In the genomic region with DNA sequence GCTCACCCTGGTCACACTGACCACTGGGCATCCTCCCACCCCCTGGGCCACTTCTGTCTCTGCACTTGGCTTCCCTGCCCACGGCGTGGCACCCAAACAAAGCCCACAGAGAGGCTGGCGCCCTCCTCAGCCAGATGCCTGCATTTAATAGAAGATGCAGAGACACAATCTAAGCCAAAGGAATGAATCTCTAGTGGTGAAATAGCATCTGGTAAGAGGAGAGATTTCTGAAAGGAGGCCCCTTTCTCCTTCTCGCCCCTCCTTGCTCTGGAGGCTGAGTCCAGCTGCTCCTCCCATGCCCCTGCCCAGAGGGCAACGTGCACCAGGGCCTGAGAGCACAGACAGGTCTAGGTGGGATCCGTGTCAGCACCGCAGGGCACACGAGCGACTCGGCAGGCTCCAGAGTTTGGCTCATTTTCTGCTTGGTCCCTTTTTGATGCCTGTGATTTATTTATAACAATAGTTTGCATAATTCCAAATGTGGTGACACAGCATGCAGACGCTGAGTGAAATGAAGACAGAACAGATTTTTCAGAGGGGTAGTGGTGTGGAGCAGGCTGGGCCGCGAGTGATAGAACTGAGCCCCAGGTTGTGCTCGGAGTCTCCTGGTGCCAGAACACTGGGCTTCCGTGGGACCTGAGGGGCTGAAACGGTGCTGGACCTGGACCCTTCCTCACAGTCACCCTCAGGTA, we compare ENCODE assay signal across 14 cellular contexts.
A peak's percentile ranks its signal among the peaks of the same experiment; 100 is the strongest.
DNase-seq lines count a peak whose midpoint lies in the region; ATAC-seq and TF ChIP-seq lines count a peak whose summit lies in the region.
"Had no signal": no experiment of that assay in that cellular context is flagged by ENCODE, and none has a peak within 500 bp of the region (broad histone marks: within the 10 kb centered on the region; RNA-seq: fewer than 3 reads in every experiment).

No MANE protein-coding gene starts in this region.

- peak overlapping the region; percentile 48 for H3K4me3 Mint-ChIP-seq in activated B cell treated with CpG ODN at 0.5 μM for 24 hours
- no peak overlapping the region for H3K4me3 Mint-ChIP-seq in natural killer cell
- H3K4me3 Mint-ChIP-seq: activated naive CD8-positive, alpha-beta T cell treated with anti-CD3 and anti-CD28 coated beads, Interleukin-2, amount 10 ng/mL, durations not matched to agents 7 days and 5 days had no signal

- intact Hi-C loops in activated B cell treated with CpG ODN at 0.5 μM for 24 hours (cut with micrococcal nuclease), result no loop called here
- intact Hi-C loops in natural killer cell (cut with micrococcal nuclease), result no loop called here

- POLR2A ChIA-PET in activated B cell treated with CpG ODN at 0.5 μM for 24 hours (lab: Charles Lee), result no interaction called here

- DNase-seq in activated B cell treated with CpG ODN at 0.5 μM for 24 hours (no peak), natural killer cell (peak; percentile 13), EL (no peak), NCI-H1436 (lab: John Stamatoyannopoulos, UW) (no peak), DMS79 treated with DMSO at 0.1 percent for 48 hours (lab: John Stamatoyannopoulos, UW) (no peak)
- DNase-seq: activated CD4-positive, alpha-beta T cell treated with anti-CD3 and anti-CD28 coated beads, Interleukin-2, amount 50 U/mL, for 4 hours; activated naive CD8-positive, alpha-beta T cell treated with anti-CD3 and anti-CD28 coated beads, Interleukin-2, amount 10 ng/mL, durations not matched to agents 7 days and 5 days; GOT3; nucleus accumbens; stimulated activated CD4-positive, alpha-beta T cell treated with anti-CD3 and anti-CD28 coated beads, Interleukin-15, amount 100 ng/mL, for 24 hours had no signal

- no peaks in the 10 kb centered on the region for H3K36me3 Mint-ChIP-seq in activated B cell treated with CpG ODN at 0.5 μM for 24 hours (ENCODE audit: low read depth)
- H3K36me3 Mint-ChIP-seq in natural killer cell, result no peaks in the 10 kb centered on the region
- H3K36me3 Mint-ChIP-seq: activated naive CD8-positive, alpha-beta T cell treated with anti-CD3 and anti-CD28 coated beads, Interleukin-2, amount 10 ng/mL, durations not matched to agents 7 days and 5 days had no signal

- H3K27me3 Mint-ChIP-seq in activated B cell treated with CpG ODN at 0.5 μM for 24 hours, result peaks cover 8% of the 10 kb centered on the region
- peaks cover 3 to 5% of the 10 kb centered on the region in 2 donors for H3K27me3 Mint-ChIP-seq in natural killer cell (ENCODE audit: low read depth in 2 of 2)

- H3K27ac ChIP-seq in C4-2B, result peak overlapping the region; percentile 56
- H3K27ac ChIP-seq: gastroesophageal sphincter, SJSA1 had no signal

- H3K4me1 Mint-ChIP-seq in activated B cell treated with CpG ODN at 0.5 μM for 24 hours (peaks cover 18% of the 10 kb centered on the region), natural killer cell (peaks cover 2 to 9% of the 10 kb centered on the region in 2 donors)
- H3K4me1 Mint-ChIP-seq: activated naive CD8-positive, alpha-beta T cell treated with anti-CD3 and anti-CD28 coated beads, Interleukin-2, amount 10 ng/mL, durations not matched to agents 7 days and 5 days had no signal

- CTCF ChIA-PET in activated B cell treated with CpG ODN at 0.5 μM for 24 hours (lab: Charles Lee), result no interaction called here

- H3K27ac Mint-ChIP-seq in activated B cell treated with CpG ODN at 0.5 μM for 24 hours, result no peak overlapping the region
- no peak overlapping the region for H3K27ac Mint-ChIP-seq in natural killer cell
- H3K27ac Mint-ChIP-seq: activated naive CD8-positive, alpha-beta T cell treated with anti-CD3 and anti-CD28 coated beads, Interleukin-2, amount 10 ng/mL, durations not matched to agents 7 days and 5 days had no signal

- H3K9me3 Mint-ChIP-seq in activated B cell treated with CpG ODN at 0.5 μM for 24 hours, result no peaks in the 10 kb centered on the region
- H3K9me3 Mint-ChIP-seq in natural killer cell, result no peaks in the 10 kb centered on the region
- H3K9me3 Mint-ChIP-seq: activated naive CD8-positive, alpha-beta T cell treated with anti-CD3 and anti-CD28 coated beads, Interleukin-2, amount 10 ng/mL, durations not matched to agents 7 days and 5 days had no signal

- TF ChIP-seq CTCF in C4-2B (conservative IDR thresholded peaks at IDR 0.05) (no peak), activated B cell treated with CpG ODN at 0.5 μM for 24 hours (IDR thresholded peaks at IDR 0.05) (no peak), natural killer cell (IDR thresholded peaks at IDR 0.05) (no peak)

- ATAC-seq in GM19438 (IDR thresholded peaks at IDR 0.05; ENCODE audit: low read depth, unreplicated experiment) (peak; percentile 20), activated B cell treated with CpG ODN at 0.5 μM for 24 hours (ENCODE audit: low read depth) (peak; percentile 50), natural killer cell (no peak)

Comparison
In these comparisons a context has a peak if more than half of its experiments do, and no peak if none do; other contexts are left out.
1. ATAC-seq: peak in GM19438 (single experiment) and activated B cell treated with CpG ODN at 0.5 μM for 24 hours (single experiment); none in natural killer cell (0 of 3).